8 cellular contexts compared by ENCODE assay signal in genomic region chr15:78811825-78812183, GRCh38. TPM values are rescaled to one million over a fixed set of nuclear protein-coding genes. Genes with fewer than 3 reads are reported as not detected.
DNase-seq lines count a peak whose midpoint lies in the region; ATAC-seq, FAIRE-seq and TF ChIP-seq lines count a peak whose summit lies in the region.

No MANE protein-coding gene starts in this region.

- H2AFZ ChIP-seq in HCT116 (ENCODE audit: low read depth, low read length, poor library complexity, severe bottlenecking), result no peak overlapping the region
- peak overlapping the region; percentile 94 for H2AFZ ChIP-seq in astrocyte (ENCODE audit: low read depth, low read length)
- no peak overlapping the region for H2AFZ ChIP-seq in mesenchymal stem cell (ENCODE audit: low read depth, low read length)

- H3K27ac Mint-ChIP-seq in astrocyte (ENCODE audit: unreplicated experiment), result no peak overlapping the region

- peaks cover 5% of the 10 kb centered on the region for H3K9me3 Mint-ChIP-seq in astrocyte (ENCODE audit: unreplicated experiment)

- no peak for TF ChIP-seq RAD21 in HCT116 (IDR thresholded peaks at IDR 0.05; ENCODE audit: low read depth)

- peak overlapping the region in 1 of 2 experiments; percentile 35 for H3K14ac ChIP-seq in mesenchymal stem cell (ENCODE audit: low read length in 2 of 2)

- H3K79me2 ChIP-seq in HCT116 (ENCODE audit: insufficient read depth, low read length) (no peaks in the 10 kb centered on the region; the same call in 1 of the 2 replicates), astrocyte (ENCODE audit: insufficient read depth, low read length) (peaks cover 8% of the 10 kb centered on the region)

- H3K4me3 ChIP-seq in A673 (ENCODE audit: low read depth, low read length, poor library complexity, severe bottlenecking), result peak overlapping the region; percentile 47
- H3K4me3 ChIP-seq in HCT116 (replicated peaks in 1 of 2; ENCODE audit: low read depth in 1 of 2, low read length in 2 of 2), result peak overlapping the region; percentile 25 to 75; a peak in 3 of 4 replicates
- H3K4me3 ChIP-seq in astrocyte (ENCODE audit: insufficient read depth, low read depth, low read length), result peak overlapping the region; percentile 50
- H3K4me3 ChIP-seq in mesenchymal stem cell (ENCODE audit: insufficient read depth in 1 of 2, low read depth in 1 of 2, low read length in 2 of 2), result peak overlapping the region; percentile 34 to 72

- no peaks in the 10 kb centered on the region for H3K4me1 ChIP-seq in A673 (ENCODE audit: insufficient read depth, low read length, poor library complexity, severe bottlenecking)
- H3K4me1 ChIP-seq in HCT116 (ENCODE audit: control insufficient read depth in 1 of 2, insufficient read depth in 2 of 2, low read length in 2 of 2), result peaks cover 14% of the 10 kb centered on the region in 2 experiments; a peak in 3 of 4 replicates
- peaks cover 6% of the 10 kb centered on the region for H3K4me1 ChIP-seq in astrocyte (ENCODE audit: insufficient read depth, low read length)
- peaks cover 13% of the 10 kb centered on the region for H3K4me1 ChIP-seq in mesenchymal stem cell (ENCODE audit: control insufficient read depth, insufficient read depth, low read depth, low read length)

- no peak overlapping the region for H3K23ac ChIP-seq in mesenchymal stem cell (ENCODE audit: low read length in 2 of 2)

- peak overlapping the region; percentile 93 for H4K8ac ChIP-seq in mesenchymal stem cell (ENCODE audit: low read length)

- H4K20me1 ChIP-seq in HCT116 (ENCODE audit: insufficient read depth), result no peaks in the 10 kb centered on the region
- peaks cover 23% of the 10 kb centered on the region for H4K20me1 ChIP-seq in astrocyte (ENCODE audit: insufficient read depth, low read length)

- peak overlapping the region; percentile 18 to 78 for H2BK12ac ChIP-seq in mesenchymal stem cell (ENCODE audit: low read length in 2 of 2)

- peak overlapping the region; percentile 93 for H3K4me2 ChIP-seq in HCT116 (ENCODE audit: low read length)
- peak overlapping the region; percentile 85 for H3K4me2 ChIP-seq in astrocyte (ENCODE audit: low read length)
- peak overlapping the region; percentile 55 for H3K4me2 ChIP-seq in mesenchymal stem cell (ENCODE audit: low read length, poor library complexity, severe bottlenecking)

- ATAC-seq in HCT116, result peak; percentile 37

- peaks cover 6% of the 10 kb centered on the region for H3K36me3 Mint-ChIP-seq in astrocyte (ENCODE audit: low read depth, unreplicated experiment)

- peak overlapping the region; percentile 80 for H4K91ac ChIP-seq in mesenchymal stem cell (ENCODE audit: low read length)

- RAD21 ChIA-PET in HCT116 (lab: Charles Lee; ENCODE audit: low non-redundant PET in 1 of 2, low total read pairs in 2 of 2, uncharacterized antibody in 2 of 2, unreplicated experiment in 2 of 2), result no interaction called here

- BruUV-seq in A673 (replicated peaks; lab: Mats Ljungman, UMichigan), result no TSS peak
- BruUV-seq in HCT116 (replicated peaks; lab: Mats Ljungman, UMichigan), result no TSS peak

- WGBS in mesenchymal stem cell, result 78% methylated on average over 24 of the region's 24 CpGs

- in situ Hi-C loops in G401 (cut with HindIII; ENCODE audit: low sequenced_read_pairs), result no loop called here

- H3K4ac ChIP-seq in mesenchymal stem cell (ENCODE audit: low read depth in 1 of 2, low read length in 2 of 2), result peak overlapping the region; percentile 70 to 71

- 0 out of 2 replicates have a peak, but pooled peaks have one; percentile 3 for TF ChIP-seq CTCF in A673 (conservative IDR thresholded peaks at IDR 0.05; ENCODE audit: low read depth, low read length)
- peak in 1 of 3 experiments; percentile 8; a peak in 2 of 6 replicates for TF ChIP-seq CTCF in HCT116 (IDR thresholded peaks at IDR 0.05 in 2 of 3, conservative IDR thresholded peaks at IDR 0.05 in 1 of 3; ENCODE audit: borderline replicate concordance in 1 of 3, insufficient read depth in 1 of 3, low read depth in 2 of 3, low read length in 2 of 3)
- no peak for TF ChIP-seq CTCF in astrocyte (IDR thresholded peaks at IDR 0.05; ENCODE audit: insufficient read depth, low read depth, low read length)

- H2BK15ac ChIP-seq in mesenchymal stem cell (ENCODE audit: low read depth, poor library complexity, severe bottlenecking), result peak overlapping the region; percentile 88

- peaks cover 24% of the 10 kb centered on the region for H3K79me1 ChIP-seq in mesenchymal stem cell (replicated peaks; ENCODE audit: low read length, poor library complexity, severe bottlenecking)

- POLR2A ChIA-PET in A673 (lab: Charles Lee; ENCODE audit: low non-redundant PET), result no interaction called here
- POLR2A ChIA-PET in HCT116 (lab: Charles Lee), result no interaction called here

- H3K9ac ChIP-seq in HCT116 (ENCODE audit: low read length), result peak overlapping the region; percentile 35; the same call in 1 of the 2 replicates
- peak overlapping the region; percentile 75 for H3K9ac ChIP-seq in astrocyte (ENCODE audit: low read length)
- peak overlapping the region; percentile 92 for H3K9ac ChIP-seq in mesenchymal stem cell (ENCODE audit: low read length)

- H3K36me3 ChIP-seq in A673 (ENCODE audit: insufficient read depth, low read length, poor library complexity, severe bottlenecking) (no peaks in the 10 kb centered on the region), HCT116 (ENCODE audit: control insufficient read depth in 1 of 2, insufficient read depth in 2 of 2, low read length in 2 of 2) (no peaks in the 10 kb centered on the region), astrocyte (ENCODE audit: insufficient read depth, low read length) (no peaks in the 10 kb centered on the region), mesenchymal stem cell (ENCODE audit: control insufficient read depth in 1 of 2, insufficient read depth in 2 of 2, low read depth in 1 of 2, low read length in 2 of 2) (no peaks in the 10 kb centered on the region)

- peaks cover 4% of the 10 kb centered on the region for H3K4me1 Mint-ChIP-seq in astrocyte (ENCODE audit: low read depth, unreplicated experiment)

- intact Hi-C loops in A673 (cut with micrococcal nuclease; ENCODE audit: unreplicated experiment) (no loop called here), HCT116 (cut with micrococcal nuclease) (no loop called here)

- peak overlapping the region; percentile 67 to 94 for H3K18ac ChIP-seq in mesenchymal stem cell (ENCODE audit: low read depth in 1 of 2, low read length in 2 of 2)

- H3K9me3 ChIP-seq in A673 (ENCODE audit: low read depth, low read length, poor library complexity, severe bottlenecking) (no peaks in the 10 kb centered on the region), HCT116 (ENCODE audit: control insufficient read depth in 1 of 2, insufficient read depth in 1 of 2, low read depth in 1 of 2, low read length in 2 of 2) (no peaks in the 10 kb centered on the region), astrocyte (ENCODE audit: insufficient read depth, low read depth, low read length) (no peaks in the 10 kb centered on the region), mesenchymal stem cell (ENCODE audit: control insufficient read depth, low read length) (no peaks in the 10 kb centered on the region)

- peak overlapping the region; percentile 39 for H2BK5ac ChIP-seq in mesenchymal stem cell (ENCODE audit: low read depth, low read length, poor library complexity, severe bottlenecking)

- H3K9me2 ChIP-seq in HCT116 (ENCODE audit: insufficient read depth), result no peaks in the 10 kb centered on the region

- no peak overlapping the region for H3K27ac ChIP-seq in A673 (ENCODE audit: low read depth, low read length, poor library complexity, severe bottlenecking)
- peak overlapping the region; percentile 53; the same call in 1 of the 2 replicates for H3K27ac ChIP-seq in HCT116 (ENCODE audit: low read depth, low read length)
- H3K27ac ChIP-seq in astrocyte (ENCODE audit: low read depth, low read length), result no peak overlapping the region
- H3K27ac ChIP-seq in mesenchymal stem cell (ENCODE audit: low read length, poor library complexity, severe bottlenecking), result no peak overlapping the region

- no peak for TF ChIP-seq POLR2A in HCT116 (IDR thresholded peaks at IDR 0.05; ENCODE audit: borderline replicate concordance, extremely low read depth, insufficient read depth, insufficient read length)

- H2AK5ac ChIP-seq in mesenchymal stem cell (ENCODE audit: low read length, severe bottlenecking), result no peak overlapping the region

- H3K27me3 ChIP-seq in A673 (replicated peaks; ENCODE audit: insufficient read depth, low read depth, low read length, poor library complexity), result peaks cover 35% of the 10 kb centered on the region
- H3K27me3 ChIP-seq in HCT116 (ENCODE audit: insufficient read depth, low read length), result no peaks in the 10 kb centered on the region
- H3K27me3 ChIP-seq in astrocyte (ENCODE audit: insufficient read depth, low read length), result no peaks in the 10 kb centered on the region
- no peaks in the 10 kb centered on the region for H3K27me3 ChIP-seq in mesenchymal stem cell (ENCODE audit: control insufficient read depth in 1 of 2, insufficient read depth in 1 of 2, low read length in 2 of 2)

- DNase-seq in A673 (ENCODE audit: low spot score) (no peak), HCT116 (ENCODE audit: low read depth, low spot score) (no peak), astrocyte (ENCODE audit: low read depth) (no peak), mesenchymal stem cell (no peak), G401 (ENCODE audit: low spot score) (no peak), HPDE6-E6E7 (ENCODE audit: extremely low spot score) (no peak), A172 (ENCODE audit: low spot score) (no peak)
- no peak for DNase-seq in stimulated activated naive CD4-positive, alpha-beta T cell treated with Interleukin-2 at 50 U/mL for 16 hours (lab: John Stamatoyannopoulos, UW)

- peak overlapping the region; percentile 81 for H3K4me3 Mint-ChIP-seq in astrocyte (ENCODE audit: unreplicated experiment)

- H3K27me3 Mint-ChIP-seq in astrocyte (ENCODE audit: low read depth, unreplicated experiment), result peaks cover 3% of the 10 kb centered on the region

- H2BK120ac ChIP-seq in mesenchymal stem cell (ENCODE audit: low read depth, low read length), result no peak overlapping the region

- FAIRE-seq in astrocyte (lab: Jason Lieb, UNC), result no peak

- CTCF ChIA-PET in A673 (lab: Charles Lee), result no interaction called here
- CTCF ChIA-PET in HCT116 (lab: Charles Lee), result interaction anchor here (0.6 to 2.1 kb wide), 8 partner anchors 8 to 660 kb away, joined by 4 to 7 read pairs (median 5); no protein-coding TSS in a partner anchor

TF ChIP-seq in HCT116, 20 proteins besides CTCF, POLR2A, EP300 and RAD21 (continues in another document):
- TF ChIP-seq ZFX (IDR thresholded peaks at IDR 0.05), result no peak

RNA-seq across cellular contexts. Expression of gene ADAMTS7, which starts 0.5 kb away (rescaled TPM):
- total RNA-seq in A673 (2021), result 0.41 and 0.83 TPM in 2 replicates
- 12.0 TPM for total RNA-seq in HCT116 (2021; ENCODE audit: unreplicated experiment)
- 6.3 and 7.7 TPM in 2 replicates for polyA plus RNA-seq in HCT116 (2012)
- 21.4 and 25.5 TPM in 2 replicates for total RNA-seq in astrocyte
- 14.1 TPM for polyA plus RNA-seq in mesenchymal stem cell (2013, experiment 1 of 2)
- 13.0 TPM for polyA plus RNA-seq in mesenchymal stem cell (2013, experiment 2 of 2)
- 6.1 and 8.1 TPM in 2 replicates for total RNA-seq in G401 (2014; rRNA removed; shearing (Covaris generic))
- total RNA-seq in A172 (2014; rRNA removed; shearing (Covaris generic)), result 6.0 and 12.2 TPM in 2 replicates

Comparison
In these comparisons a context has a peak if more than half of its experiments do, and no peak if none do; other contexts are left out.
1. H3K9ac ChIP-seq: peak in every context shown above with its lines; median percentile 92 in mesenchymal stem cell; 75 in astrocyte; 35 in HCT116.